In genomic region chr9:136527721-136528710, GRCh38 we compare ENCODE assay signal across 7 cellular contexts. TPM values are rescaled to one million over a fixed set of nuclear protein-coding genes. Genes with fewer than 3 reads are reported as not detected.
DNase-seq lines count a peak whose midpoint lies in the region; ATAC-seq, FAIRE-seq and TF ChIP-seq lines count a peak whose summit lies in the region.

No MANE protein-coding gene starts in this region.

- peaks cover 1 to 3% of the 10 kb centered on the region in 2 donors for H3K36me3 ChIP-seq in duodenal mucosa (ENCODE audit: control insufficient read depth in 1 of 2, insufficient read depth in 2 of 2, low read length in 2 of 2)
- no peaks in the 10 kb centered on the region for H3K36me3 ChIP-seq in gastrocnemius medialis

- H3K27ac ChIP-seq in duodenal mucosa (ENCODE audit: low read depth, low read length) (peak overlapping the region; percentile 83), gastrocnemius medialis (peak overlapping the region; percentile 51 to 75 (median 58))

- no peak for TF ChIP-seq CTCF in gastrocnemius medialis (IDR thresholded peaks at IDR 0.05 in 4 of 5, conservative IDR thresholded peaks at IDR 0.05 in 1 of 5)

- H3K27me3 ChIP-seq in duodenal mucosa (ENCODE audit: control insufficient read depth in 1 of 2, insufficient read depth in 2 of 2, low read length in 2 of 2) (no peaks in the 10 kb centered on the region), gastrocnemius medialis (no peaks in the 10 kb centered on the region)

- ATAC-seq in gastrocnemius medialis (no peak), GM21576 (IDR thresholded peaks at IDR 0.05; ENCODE audit: unreplicated experiment) (no peak)

- DNase-seq in GM12891 (ENCODE audit: insufficient read length, low spot score): no peak
- DNase-seq in NCI-H2171 treated with DMSO at 0.1 percent for 48 hours (lab: John Stamatoyannopoulos, UW): peak; percentile 99
- DNase-seq in gastrocnemius medialis: no peak
- no peak for DNase-seq in NCI-H1105 (lab: John Stamatoyannopoulos, UW)
- DNase-seq in ACHN: no peak

- intact Hi-C loops in gastrocnemius medialis (cut with DNase I; ENCODE audit: low total_unique reads): loop anchor here (5.0 to 10.0 kb wide), 2 partner anchors 41 to 107 kb away; no protein-coding TSS in a partner anchor

- peak overlapping the region; percentile 57 to 70 for H3K9ac ChIP-seq in duodenal mucosa (ENCODE audit: low read depth in 1 of 2, low read length in 2 of 2)

- in situ Hi-C loops in gastrocnemius medialis (cut with MboI; ENCODE audit: low sequenced_read_pairs in 4 of 4): no loop called here
- in situ Hi-C loops in ACHN (cut with HindIII; ENCODE audit: low pct_ligation_motif_present, low pct_unique_long_range_greater_than_20kb, low sequenced_read_pairs): no loop called here

- TF ChIP-seq POLR2A in GM12891 (IDR thresholded peaks at IDR 0.05; ENCODE audit: low read depth, low read length) (no peak), gastrocnemius medialis (IDR thresholded peaks at IDR 0.05) (no peak)

- peaks cover 72 to 91% of the 10 kb centered on the region in 2 donors for H3K4me1 ChIP-seq in duodenal mucosa (ENCODE audit: control insufficient read depth in 1 of 2, insufficient read depth in 2 of 2, low read length in 2 of 2)
- H3K4me1 ChIP-seq in gastrocnemius medialis: peaks cover 48 to 68% of the 10 kb centered on the region in 2 donors

- FAIRE-seq in GM12891 (lab: Jason Lieb, UNC): peak; percentile 26

- H3K9me3 ChIP-seq in duodenal mucosa (ENCODE audit: control insufficient read depth in 1 of 2, low read length in 2 of 2): no peaks in the 10 kb centered on the region
- no peaks in the 10 kb centered on the region for H3K9me3 ChIP-seq in gastrocnemius medialis

- H3K4me3 ChIP-seq in duodenal mucosa (ENCODE audit: low read depth in 1 of 2, low read length in 2 of 2) (peak overlapping the region; percentile 10 to 22), gastrocnemius medialis (no peak overlapping the region)

TF ChIP-seq in GM12891, 5 proteins besides CTCF, POLR2A, EP300 and RAD21:
- TF ChIP-seq PAX5 (IDR thresholded peaks at IDR 0.05; ENCODE audit: insufficient read depth, low read length, severe bottlenecking) (no peak), POLR2AphosphoS5 (IDR thresholded peaks at IDR 0.05; ENCODE audit: low read depth, low read length) (no peak), TAF1 (IDR thresholded peaks at IDR 0.05; ENCODE audit: low read depth, low read length) (no peak), SPI1 (IDR thresholded peaks at IDR 0.05; ENCODE audit: low read depth, low read length) (no peak), POU2F2 (IDR thresholded peaks at IDR 0.05; ENCODE audit: low read depth, low read length) (no peak)

RNA-seq across cellular contexts. Expression of gene NOTCH1, which starts 17.8 kb away (rescaled TPM):
- 7.0 TPM for polyA plus RNA-seq in GM12891 (2012; ENCODE audit: low read depth, missing spikeins)
- total RNA-seq in gastrocnemius medialis: 10 to 100 TPM in 1 of 4 donors, 1 to 10 TPM in 3; 6.3 to 15.4 (median 8.2) TPM

RNA-seq across cellular contexts. Expression of gene SEC16A, which starts 45.2 kb away (rescaled TPM):
- 31.0 TPM for polyA plus RNA-seq in GM12891 (2012; ENCODE audit: low read depth, missing spikeins)
- total RNA-seq in gastrocnemius medialis: 10 to 100 TPM; 23.9 to 50.4 (median 46.6) TPM

Comparison
In these comparisons a context has a peak if more than half of its experiments do, and no peak if none do; other contexts are left out.
1. H3K4me3 ChIP-seq: peak in duodenal mucosa (2 of 2); none in gastrocnemius medialis (0 of 4).